In genomic region chr6:15823838-15824414, GRCh38 we compare ENCODE assay signal across 20 cellular contexts.
DNase-seq lines count a peak whose midpoint lies in the region; ATAC-seq and TF ChIP-seq lines count a peak whose summit lies in the region.
"Had no signal": no experiment of that assay in that cellular context is flagged by ENCODE, and none has a peak within 500 bp of the region (broad histone marks: within the 10 kb centered on the region; RNA-seq: fewer than 3 reads in every experiment).

No MANE protein-coding gene starts in this region.

- TF ChIP-seq CTCF in GM10266 (IDR thresholded peaks at IDR 0.05; ENCODE audit: control insufficient read depth, insufficient read depth, low read depth, missing control alignments) (no peak), ascending aorta (IDR thresholded peaks at IDR 0.05) (no peak)

- H3K36me3 ChIP-seq in MG63 (no peaks in the 10 kb centered on the region), ascending aorta (no peaks in the 10 kb centered on the region)
- H3K36me3 ChIP-seq: heart left ventricle, upper lobe of left lung had no signal

- no peak overlapping the region for H3K4me3 ChIP-seq in MG63
- no peak overlapping the region for H3K4me3 ChIP-seq in ascending aorta
- H3K4me3 ChIP-seq: heart left ventricle, smooth muscle cell, upper lobe of left lung had no signal

- peak; percentile 12 for DNase-seq in GM10266 (ENCODE audit: extremely low spot score)
- no peak for DNase-seq in T1000 (lab: John Stamatoyannopoulos, UW)
- no peak for DNase-seq in MG63
- no peak for DNase-seq in ascending aorta (ENCODE audit: low spot score in 2 of 2)
- DNase-seq: activated naive CD8-positive, alpha-beta T cell treated with anti-CD3 and anti-CD28 coated beads, Interleukin-2, amount 50 U/mL, for 24 hours; effector CD4-positive, alpha-beta T cell; heart left ventricle; mammary epithelial cell; NCI-H1092; stimulated activated naive CD4-positive, alpha-beta T cell treated with Interleukin-2 at 50 U/mL for 16 hours; upper lobe of left lung had no signal

- ATAC-seq in GM18870 (IDR thresholded peaks at IDR 0.05; ENCODE audit: unreplicated experiment) (peak; percentile 65), GM21619 (IDR thresholded peaks at IDR 0.05; ENCODE audit: unreplicated experiment) (peak; percentile 85), HG03342 (IDR thresholded peaks at IDR 0.05; ENCODE audit: unreplicated experiment) (peak; percentile 85), HG02763 (IDR thresholded peaks at IDR 0.05; ENCODE audit: unreplicated experiment) (no peak)
- ATAC-seq: activated naive CD8-positive, alpha-beta T cell treated with anti-CD3 and anti-CD28 coated beads, Interleukin-2, amount 50 U/mL, for 24 hours; natural killer cell treated with Interleukin-12 subunit alpha and Interleukin-12 subunit beta and Interleukin-15 and Interleukin-18, amount 100 ng/mL, for 72 hours had no signal

- H3K4me1 ChIP-seq in ascending aorta, result no peaks in the 10 kb centered on the region
- H3K4me1 ChIP-seq: upper lobe of left lung had no signal

- intact Hi-C loops in ascending aorta (cut with DNase I), result no loop called here

- H3K9me3 ChIP-seq in MG63, result no peaks in the 10 kb centered on the region
- no peaks in the 10 kb centered on the region for H3K9me3 ChIP-seq in ascending aorta
- H3K9me3 ChIP-seq: heart left ventricle, upper lobe of left lung had no signal

- H3K27me3 ChIP-seq in MG63 (no peaks in the 10 kb centered on the region), ascending aorta (no peaks in the 10 kb centered on the region)
- H3K27me3 ChIP-seq: heart left ventricle, upper lobe of left lung had no signal

- no peak overlapping the region for H3K27ac ChIP-seq in ascending aorta
- H3K27ac ChIP-seq: C4-2B, heart left ventricle, KMS-11, RWPE1, upper lobe of left lung had no signal
